In genomic region chr5:119411935-119412623, GRCh38 we compare ENCODE assay signal across 8 cellular contexts. TPM values are rescaled to one million over a fixed set of nuclear protein-coding genes. Genes with fewer than 3 reads are reported as not detected.
DNase-seq lines count a peak whose midpoint lies in the region; ATAC-seq lines count a peak whose summit lies in the region.

No MANE protein-coding gene starts in this region.

- H3K27ac ChIP-seq in KOPT-K1 (ENCODE audit: low read depth, low read length, poor library complexity, severe bottlenecking), result peak overlapping the region; percentile 52

- H3K4me3 Mint-ChIP-seq in activated naive CD4-positive, alpha-beta T cell treated with anti-CD3 and anti-CD28 coated beads, Interleukin-2, amount 50 U/mL, for 24 hours, result peak overlapping the region; percentile 93

- in situ Hi-C loops in G401 (cut with HindIII; ENCODE audit: low sequenced_read_pairs), result loop anchor here (25.0 kb wide), 1 partner anchor 425 kb away; the partner anchor contains the start of gene DTWD2

- no peaks in the 10 kb centered on the region for H3K36me3 Mint-ChIP-seq in activated naive CD4-positive, alpha-beta T cell treated with anti-CD3 and anti-CD28 coated beads, Interleukin-2, amount 50 U/mL, for 24 hours

- no peaks in the 10 kb centered on the region for H3K4me1 ChIP-seq in neuron (ENCODE audit: insufficient read depth, low read length)

- H3K9me3 ChIP-seq in KOPT-K1 (ENCODE audit: insufficient read depth, low read length, poor library complexity, severe bottlenecking) (no peaks in the 10 kb centered on the region), neuron (ENCODE audit: low read length) (no peaks in the 10 kb centered on the region)

- H3K4me3 ChIP-seq in neuron (ENCODE audit: low read length), result peak overlapping the region; percentile 62

- no peaks in the 10 kb centered on the region for H3K27me3 Mint-ChIP-seq in activated naive CD4-positive, alpha-beta T cell treated with anti-CD3 and anti-CD28 coated beads, Interleukin-2, amount 50 U/mL, for 24 hours

- ATAC-seq in GM21825 (IDR thresholded peaks at IDR 0.05; ENCODE audit: unreplicated experiment), result peak; percentile 63

- peaks cover 33% of the 10 kb centered on the region for H3K4me1 Mint-ChIP-seq in activated naive CD4-positive, alpha-beta T cell treated with anti-CD3 and anti-CD28 coated beads, Interleukin-2, amount 50 U/mL, for 24 hours

- H3K27me3 ChIP-seq in neuron (ENCODE audit: insufficient read depth, low read length), result no peaks in the 10 kb centered on the region

- DNase-seq in G401 (ENCODE audit: low spot score) (peak; percentile 83), RPMI8226 (peak; percentile 76), germinal center (ENCODE audit: low spot score) (peak; percentile 52), GOT3 (lab: John Stamatoyannopoulos, UW) (no peak)

- H3K36me3 ChIP-seq in KOPT-K1 (ENCODE audit: insufficient read depth, low read length), result no peaks in the 10 kb centered on the region
- H3K36me3 ChIP-seq in neuron (ENCODE audit: insufficient read depth, low read length), result no peaks in the 10 kb centered on the region

- peak overlapping the region; percentile 93 for H2AFZ ChIP-seq in neuron (ENCODE audit: low read depth, low read length)

- peak overlapping the region; percentile 95 for H3K27ac Mint-ChIP-seq in activated naive CD4-positive, alpha-beta T cell treated with anti-CD3 and anti-CD28 coated beads, Interleukin-2, amount 50 U/mL, for 24 hours

- no peaks in the 10 kb centered on the region for H3K9me3 Mint-ChIP-seq in activated naive CD4-positive, alpha-beta T cell treated with anti-CD3 and anti-CD28 coated beads, Interleukin-2, amount 50 U/mL, for 24 hours

RNA-seq across cellular contexts. Expression of gene HSD17B4, which starts 40.2 kb away (rescaled TPM):
- total RNA-seq in G401 (2014; rRNA removed; shearing (Covaris generic)), result 175 and 203 TPM in 2 replicates

RNA-seq across cellular contexts. Expression of gene TNFAIP8, which starts 56.3 kb away (rescaled TPM):
- 22.6 and 39.4 TPM in 2 replicates for total RNA-seq in G401 (2014; rRNA removed; shearing (Covaris generic))
